7 cellular contexts compared by ENCODE assay signal in genomic region chr3:71934520-71934919, GRCh38.
"Had no signal": no experiment of that assay in that cellular context is flagged by ENCODE, and none has a peak within 500 bp of the region (broad histone marks: within the 10 kb centered on the region; RNA-seq: fewer than 3 reads in every experiment).

No MANE protein-coding gene starts in this region.

- ATAC-seq: GM12878 had no signal

- H3K4me3 ChIP-seq: GM12878 had no signal

- DNase-seq: GDM1, GF-D8 had no signal

- FAIRE-seq: G401.6, GM12878, GM12892, GM18507, GM19239 had no signal
